Comparison of ENCODE assay signal across 8 cellular contexts in the genomic region with DNA sequence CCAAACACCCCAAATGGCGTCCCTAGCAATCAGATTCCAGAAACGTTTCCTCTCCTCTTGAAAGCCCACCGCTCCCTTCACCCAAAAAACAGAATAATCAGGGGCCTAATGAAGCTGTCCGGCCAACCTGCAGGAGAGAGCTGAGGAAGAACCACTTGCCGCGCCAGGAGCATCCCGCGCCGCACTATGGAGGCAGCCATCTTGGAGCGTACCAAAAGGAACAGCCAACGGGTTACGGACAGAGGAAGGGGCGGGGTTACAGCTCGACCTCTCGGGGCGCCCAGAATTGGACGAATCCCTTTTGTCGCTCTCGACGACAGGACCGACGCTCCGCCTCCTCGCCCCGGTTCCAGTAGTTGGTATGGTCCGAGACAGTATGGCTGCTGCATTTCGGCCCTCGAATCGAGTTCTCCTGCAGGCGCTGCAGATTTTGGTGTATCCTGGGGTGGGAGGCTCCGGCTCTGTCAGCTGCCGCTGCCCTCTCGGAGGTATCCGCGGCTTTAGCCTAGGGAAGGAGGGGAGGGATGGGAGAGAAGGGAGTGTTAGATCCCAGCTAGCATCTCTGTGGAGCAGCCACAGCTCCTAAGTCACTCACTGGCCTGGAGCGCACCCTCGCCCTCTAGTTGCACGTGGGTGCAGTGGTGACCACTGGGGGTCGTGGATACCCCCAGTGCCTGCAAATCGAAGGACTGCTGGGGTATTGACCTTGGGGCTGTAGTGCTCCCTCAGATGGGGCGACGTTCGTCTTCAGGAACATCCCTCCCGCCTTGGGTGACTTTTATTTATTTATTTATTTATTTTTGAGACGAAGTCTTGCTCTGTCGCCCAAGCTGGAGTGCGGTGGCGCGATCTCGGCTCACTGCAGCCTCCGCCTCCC. TPM values are rescaled to one million over a fixed set of nuclear protein-coding genes. Genes with fewer than 3 reads are reported as not detected.
DNase-seq lines count a peak whose midpoint lies in the region; ATAC-seq and TF ChIP-seq lines count a peak whose summit lies in the region.

MRPS27 (minus strand) TSS at position 219 of the 877 bp plus-strand sequence; CDS start at position 200, 19 bp downstream.
A gene with protein sequence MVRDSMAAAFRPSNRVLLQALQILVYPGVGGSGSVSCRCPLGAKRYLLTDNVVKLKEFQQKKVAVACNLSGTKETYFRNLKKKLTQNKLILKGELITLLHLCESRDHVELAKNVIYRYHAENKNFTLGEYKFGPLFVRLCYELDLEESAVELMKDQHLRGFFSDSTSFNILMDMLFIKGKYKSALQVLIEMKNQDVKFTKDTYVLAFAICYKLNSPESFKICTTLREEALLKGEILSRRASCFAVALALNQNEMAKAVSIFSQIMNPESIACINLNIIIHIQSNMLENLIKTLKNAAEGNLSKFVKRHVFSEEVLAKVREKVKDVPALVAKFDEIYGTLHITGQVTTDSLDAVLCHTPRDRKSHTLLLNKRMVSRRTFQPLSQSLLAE (plus strand): TSS at position 352 of the 877 bp plus-strand sequence. CDS start 10 bp downstream, at position 362.

- TF ChIP-seq CTCF in LNCAP (IDR thresholded peaks at IDR 0.05) (peak; percentile 13; the same call in 1 of the 2 replicates), fibroblast of mammary gland (conservative IDR thresholded peaks at IDR 0.05; ENCODE audit: control insufficient read depth, insufficient read depth, low read depth, low read length) (peak; percentile 11)

- DNase-seq in ELF-1 (ENCODE audit: low read depth, low spot score): peak; percentile 98
- DNase-seq in GOT3 (lab: John Stamatoyannopoulos, UW): peak; percentile 81
- peak; percentile 100 for DNase-seq in RPMI8226
- DNase-seq in fibroblast of mammary gland (ENCODE audit: low read depth): peak; percentile 99
- peak; percentile 81 to 98 (median 92) for DNase-seq in naive thymus-derived CD8-positive, alpha-beta T cell
- peak; percentile 84 to 95 (median 93) for DNase-seq in stimulated activated naive CD4-positive, alpha-beta T cell (lab: John Stamatoyannopoulos, UW)

- H3K27me3 Mint-ChIP-seq in activated T-helper 17 cell treated with anti-CD3 and anti-CD28 coated beads, Interleukin-2, amount 50 U/mL, for 72 hours: no peaks in the 10 kb centered on the region
- H3K27me3 Mint-ChIP-seq in naive thymus-derived CD8-positive, alpha-beta T cell: no peaks in the 10 kb centered on the region

- peak within 1 kb of the TSS; percentile 94 for H3K27ac Mint-ChIP-seq in activated T-helper 17 cell treated with anti-CD3 and anti-CD28 coated beads, Interleukin-2, amount 50 U/mL, for 72 hours
- H3K27ac Mint-ChIP-seq in naive thymus-derived CD8-positive, alpha-beta T cell: peak within 1 kb of the TSS; percentile 93 to 99 (median 96)

- ATAC-seq in activated T-helper 17 cell treated with anti-CD3 and anti-CD28 coated beads, Interleukin-2, amount 50 U/mL, for 72 hours (replicated peaks): peak; percentile 100
- ATAC-seq in naive thymus-derived CD8-positive, alpha-beta T cell: peak; percentile 99

- POLR2A ChIA-PET in naive thymus-derived CD8-positive, alpha-beta T cell (lab: Charles Lee): interaction anchor here (0.7 to 5.1 kb wide), 4 partner anchors 12 to 135 kb away, joined by 3 to 50 read pairs (median 4); no protein-coding TSS in a partner anchor

- H3K9me3 Mint-ChIP-seq in activated T-helper 17 cell treated with anti-CD3 and anti-CD28 coated beads, Interleukin-2, amount 50 U/mL, for 72 hours: no peaks in the 10 kb centered on the region
- H3K9me3 Mint-ChIP-seq in naive thymus-derived CD8-positive, alpha-beta T cell: no peaks in the 10 kb centered on the region

- H3K4me3 ChIP-seq in fibroblast of mammary gland (ENCODE audit: control insufficient read depth, low read depth, low read length): peak within 1 kb of the TSS; percentile 99

- peaks cover 56% of the 10 kb centered on the region for H3K36me3 Mint-ChIP-seq in activated T-helper 17 cell treated with anti-CD3 and anti-CD28 coated beads, Interleukin-2, amount 50 U/mL, for 72 hours (ENCODE audit: low read depth)
- H3K36me3 Mint-ChIP-seq in naive thymus-derived CD8-positive, alpha-beta T cell: peaks cover 4 to 33% (median 17%) of the 10 kb centered on the region in 3 donors

- peak within 1 kb of the TSS; percentile 96 for H3K4me3 Mint-ChIP-seq in activated T-helper 17 cell treated with anti-CD3 and anti-CD28 coated beads, Interleukin-2, amount 50 U/mL, for 72 hours
- H3K4me3 Mint-ChIP-seq in naive thymus-derived CD8-positive, alpha-beta T cell: peak within 1 kb of the TSS; percentile 92 to 99 (median 98)

- H3K4me1 Mint-ChIP-seq in activated T-helper 17 cell treated with anti-CD3 and anti-CD28 coated beads, Interleukin-2, amount 50 U/mL, for 72 hours: peaks cover 18% of the 10 kb centered on the region
- H3K4me1 Mint-ChIP-seq in naive thymus-derived CD8-positive, alpha-beta T cell: peaks cover 9 to 54% (median 50%) of the 10 kb centered on the region in 4 donors

RNA-seq across cellular contexts. Expression of gene MRPS27, which starts in this region (rescaled TPM):
- total RNA-seq in activated T-helper 17 cell treated with anti-CD3 and anti-CD28 coated beads, Interleukin-2, amount 50 U/mL, for 72 hours: 10 to 100 TPM; 71.2 to 88.3 TPM
- total RNA-seq in naive thymus-derived CD8-positive, alpha-beta T cell: 10 to 100 TPM; 45.2 to 48.5 TPM
- polyA plus RNA-seq in naive thymus-derived CD8-positive, alpha-beta T cell: 10 to 100 TPM; 31.7 to 43.6 (median 36.0) TPM

RNA-seq across cellular contexts. Expression of the second gene that starts in this region (rescaled TPM):
- total RNA-seq in activated T-helper 17 cell treated with anti-CD3 and anti-CD28 coated beads, Interleukin-2, amount 50 U/mL, for 72 hours: 10 to 100 TPM in 1 of 2 donors, 1 to 10 TPM in 1; 9.1 to 14.8 TPM
- total RNA-seq in naive thymus-derived CD8-positive, alpha-beta T cell: 10 to 100 TPM; 10.6 to 13.9 TPM
- polyA plus RNA-seq in naive thymus-derived CD8-positive, alpha-beta T cell: 1 to 10 TPM; 4.0 to 6.1 (median 5.9) TPM

Comparison
In these comparisons a context has a peak if more than half of its experiments do, and no peak if none do; other contexts are left out.
1. Peak in every context shown above with its lines: DNase-seq, ATAC-seq and H3K4me3 ChIP-seq.